In the genomic region with DNA sequence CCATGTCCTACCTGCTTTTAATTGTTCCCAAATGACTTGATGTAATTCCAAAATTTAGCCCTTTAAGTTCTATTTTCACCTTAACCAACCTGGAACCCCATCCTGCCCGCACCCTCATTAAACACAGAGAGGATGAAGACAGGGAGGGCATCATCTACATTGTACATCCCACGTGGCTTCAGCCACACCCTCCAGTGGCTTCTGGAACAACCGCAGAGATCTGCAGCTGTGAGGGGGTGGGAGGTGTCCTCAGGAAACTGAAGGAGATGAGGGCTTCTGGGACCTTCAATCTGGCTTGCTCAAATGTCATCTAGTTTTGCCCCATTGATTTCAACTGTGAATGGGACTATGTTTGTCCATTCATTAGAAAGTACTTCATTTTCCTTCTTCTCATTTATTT, we compare ENCODE assay signal across 20 cellular contexts. TPM values are rescaled to one million over a fixed set of nuclear protein-coding genes. Genes with fewer than 3 reads are reported as not detected.
DNase-seq lines count a peak whose midpoint lies in the region; ATAC-seq and TF ChIP-seq lines count a peak whose summit lies in the region.
"Had no signal": no experiment of that assay in that cellular context is flagged by ENCODE, and none has a peak within 500 bp of the region (broad histone marks: within the 10 kb centered on the region; RNA-seq: fewer than 3 reads in every experiment).

No MANE protein-coding gene starts in this region.

- no peak overlapping the region for H3K4me3 Mint-ChIP-seq in MCF 10A (ENCODE audit: unreplicated experiment)
- H3K4me3 Mint-ChIP-seq: type B pancreatic cell, WTC11 had no signal

- H3K9me3 ChIP-seq in breast epithelium (no peaks in the 10 kb centered on the region), PC-3 (ENCODE audit: low read length) (no peaks in the 10 kb centered on the region)
- H3K9me3 ChIP-seq: psoas muscle had no signal

- no peaks in the 10 kb centered on the region for H3K9me3 Mint-ChIP-seq in MCF 10A (ENCODE audit: unreplicated experiment)
- H3K9me3 Mint-ChIP-seq: WTC11 had no signal

- no peaks in the 10 kb centered on the region for H3K36me3 Mint-ChIP-seq in MCF 10A (ENCODE audit: insufficient read depth, unreplicated experiment)
- H3K36me3 Mint-ChIP-seq: type B pancreatic cell, WTC11 had no signal

- H3K36me3 ChIP-seq in breast epithelium (no peaks in the 10 kb centered on the region), PC-3 (ENCODE audit: low read depth, low read length) (no peaks in the 10 kb centered on the region)

- CTCF ChIA-PET in MCF 10A (lab: Yijun Ruan, JAX): interaction anchor here (0.5 to 3.6 kb wide), 21 partner anchors 8 to 1916 kb away, joined by 3 to 22 read pairs (median 4); no protein-coding TSS in a partner anchor
- CTCF ChIA-PET in PC-3 (lab: Charles Lee): interaction anchor here (0.5 to 2.5 kb wide), 5 partner anchors 13 to 565 kb away, joined by 3 to 20 read pairs (median 5); no protein-coding TSS in a partner anchor

- POLR2A ChIA-PET in MCF 10A (lab: Yijun Ruan, JAX): no interaction called here
- POLR2A ChIA-PET in PC-3 (lab: Charles Lee; ENCODE audit: unreplicated experiment): no interaction called here

- H3K4me2 ChIP-seq in PC-3 (ENCODE audit: low read length): peak overlapping the region; percentile 42; the same call in 1 of the 2 replicates

- H3F3A ChIP-seq in PC-3 (ENCODE audit: low read length, unreplicated experiment): no peaks in the 10 kb centered on the region

- intact Hi-C loops in MCF 10A (cut with micrococcal nuclease): loop anchor here (1.0 to 10.0 kb wide), 7 partner anchors 55 to 984 kb away; a partner anchor contains a TSS
- intact Hi-C loops in breast epithelium (cut with DNase I; ENCODE audit: low total_unique reads): no loop called here
- intact Hi-C loops in PC-3 (cut with micrococcal nuclease): loop anchor here (1.0 to 10.0 kb wide), 6 partner anchors 51 to 565 kb away; no protein-coding TSS in a partner anchor

- peaks cover 16% of the 10 kb centered on the region for H3K4me1 Mint-ChIP-seq in MCF 10A (ENCODE audit: insufficient read depth, unreplicated experiment)

- ATAC-seq in PC-3 (no peak), HG03378 (IDR thresholded peaks at IDR 0.05; ENCODE audit: unreplicated experiment) (no peak)

- H3K27ac ChIP-seq in breast epithelium (no peak overlapping the region), PC-3 (ENCODE audit: low read length) (peak overlapping the region; percentile 18; the same call in 1 of the 2 replicates), coronary artery (no peak overlapping the region)
- H3K27ac ChIP-seq: HL-60, psoas muscle, skin epidermis had no signal

- no peak for TF ChIP-seq CTCF in MCF 10A (IDR thresholded peaks at IDR 0.05; ENCODE audit: unreplicated experiment)
- no peak for TF ChIP-seq CTCF in breast epithelium (IDR thresholded peaks at IDR 0.05)
- TF ChIP-seq CTCF in PC-3 (conservative IDR thresholded peaks at IDR 0.05; ENCODE audit: low read depth, low read length): no peak
- TF ChIP-seq CTCF in fibroblast of mammary gland (conservative IDR thresholded peaks at IDR 0.05; ENCODE audit: control insufficient read depth, insufficient read depth, low read depth, low read length): no peak
- no peak for TF ChIP-seq CTCF in coronary artery (IDR thresholded peaks at IDR 0.05)

- BruUV-seq in MCF 10A (replicated peaks; lab: Mats Ljungman, UMichigan) (no TSS peak), PC-3 (replicated peaks; lab: Mats Ljungman, UMichigan) (no TSS peak)

- no peaks in the 10 kb centered on the region for H3K27me3 Mint-ChIP-seq in MCF 10A (ENCODE audit: insufficient read depth, unreplicated experiment)

- no peak overlapping the region for H3K27ac Mint-ChIP-seq in MCF 10A (ENCODE audit: low read depth, unreplicated experiment)
- H3K27ac Mint-ChIP-seq: WTC11 had no signal

- no peaks in the 10 kb centered on the region for H3K79me2 ChIP-seq in PC-3 (ENCODE audit: low read length)

- H3K27me3 ChIP-seq in breast epithelium (no peaks in the 10 kb centered on the region), PC-3 (ENCODE audit: low read length) (no peaks in the 10 kb centered on the region)
- H3K27me3 ChIP-seq: dorsolateral prefrontal cortex had no signal

- H3K9ac ChIP-seq in PC-3 (ENCODE audit: low read length): no peak overlapping the region

- no peak for TF ChIP-seq POLR2A in breast epithelium (IDR thresholded peaks at IDR 0.05)

- H3K9me2 ChIP-seq in PC-3 (replicated peaks; ENCODE audit: low read length): no peaks in the 10 kb centered on the region

- DNase-seq in MCF 10A (ENCODE audit: unreplicated experiment): peak; percentile 20
- no peak for DNase-seq in breast epithelium (ENCODE audit: low spot score in 2 of 2)
- no peak for DNase-seq in PC-3
- peak; percentile 44 for DNase-seq in fibroblast of mammary gland (ENCODE audit: low read depth)
- DNase-seq in coronary artery (ENCODE audit: low spot score): no peak
- DNase-seq in SK-N-DZ (ENCODE audit: low spot score): no peak
- no peak for DNase-seq in COLO668 (lab: John Stamatoyannopoulos, UW; ENCODE audit: unreplicated experiment)
- DNase-seq: activated CD8-positive, alpha-beta memory T cell treated with anti-CD3 and anti-CD28 coated beads, Interleukin-2, amount 50 U/mL, for 4 hours; activated naive CD4-positive, alpha-beta T cell treated with anti-CD3 and anti-CD28 coated beads, Interleukin-2, amount 50 U/mL, for 16 hours; central memory CD4-positive, alpha-beta T cell; psoas muscle; stimulated activated CD4-positive, alpha-beta T cell treated with anti-CD3 and anti-CD28 coated beads, Interleukin-1b, Interleukin-23, amount 100 ng/mL, for 48 hours; T-helper 9 cell had no signal

- H3K4me1 ChIP-seq in breast epithelium: no peaks in the 10 kb centered on the region
- H3K4me1 ChIP-seq in PC-3 (ENCODE audit: insufficient read depth, low read length): peaks cover 32% of the 10 kb centered on the region
- H3K4me1 ChIP-seq: psoas muscle had no signal

- peak overlapping the region; percentile 40; the same call in 1 of the 2 replicates for H2AFZ ChIP-seq in PC-3 (ENCODE audit: low read length)

- H3K4me3 ChIP-seq in breast epithelium (no peak overlapping the region), PC-3 (ENCODE audit: low read length) (no peak overlapping the region), fibroblast of mammary gland (ENCODE audit: control insufficient read depth, low read depth, low read length) (no peak overlapping the region), coronary artery (no peak overlapping the region)
- H3K4me3 ChIP-seq: lung, psoas muscle, skin epidermis had no signal

- no peaks in the 10 kb centered on the region for H4K20me1 ChIP-seq in PC-3 (ENCODE audit: low read length)

RNA-seq across cellular contexts. Expression of a gene that starts 39.0 kb away (rescaled TPM):
- total RNA-seq in MCF 10A (2022) (115 and 128 TPM in 2 replicates), breast epithelium (100 to 1,000 TPM in 1 of 3 donors, 10 to 100 TPM in 2; 55.0 to 200 (median 57.4) TPM), PC-3 (2014; rRNA removed) (1.6 TPM in 1 of 2 replicates, not detected in the other)
- polyA plus RNA-seq in SK-N-DZ (2014; cell fraction: cytosol; rRNA removed): 263 and 296 TPM in 2 replicates
- 242 and 262 TPM in 2 replicates for polyA plus RNA-seq in SK-N-DZ (2014; cell fraction: nucleus; rRNA removed)

Comparison
In these comparisons a context has a peak if more than half of its experiments do, and no peak if none do; other contexts are left out.
1. DNase-seq: peak in MCF 10A (single experiment) and fibroblast of mammary gland (single experiment); none in breast epithelium (0 of 2), PC-3 (single experiment), coronary artery (single experiment), SK-N-DZ (single experiment) and COLO668 (single experiment).
2. RNA of a gene that starts 39.0 kb away (total RNA-seq): 115 to 128 TPM in MCF 10A and 55.0 to 200 TPM in breast epithelium; 1.6 TPM in PC-3; every median in the first group is over 10 times any median in the second.